13 cellular contexts compared by ENCODE assay signal in the genomic region with DNA sequence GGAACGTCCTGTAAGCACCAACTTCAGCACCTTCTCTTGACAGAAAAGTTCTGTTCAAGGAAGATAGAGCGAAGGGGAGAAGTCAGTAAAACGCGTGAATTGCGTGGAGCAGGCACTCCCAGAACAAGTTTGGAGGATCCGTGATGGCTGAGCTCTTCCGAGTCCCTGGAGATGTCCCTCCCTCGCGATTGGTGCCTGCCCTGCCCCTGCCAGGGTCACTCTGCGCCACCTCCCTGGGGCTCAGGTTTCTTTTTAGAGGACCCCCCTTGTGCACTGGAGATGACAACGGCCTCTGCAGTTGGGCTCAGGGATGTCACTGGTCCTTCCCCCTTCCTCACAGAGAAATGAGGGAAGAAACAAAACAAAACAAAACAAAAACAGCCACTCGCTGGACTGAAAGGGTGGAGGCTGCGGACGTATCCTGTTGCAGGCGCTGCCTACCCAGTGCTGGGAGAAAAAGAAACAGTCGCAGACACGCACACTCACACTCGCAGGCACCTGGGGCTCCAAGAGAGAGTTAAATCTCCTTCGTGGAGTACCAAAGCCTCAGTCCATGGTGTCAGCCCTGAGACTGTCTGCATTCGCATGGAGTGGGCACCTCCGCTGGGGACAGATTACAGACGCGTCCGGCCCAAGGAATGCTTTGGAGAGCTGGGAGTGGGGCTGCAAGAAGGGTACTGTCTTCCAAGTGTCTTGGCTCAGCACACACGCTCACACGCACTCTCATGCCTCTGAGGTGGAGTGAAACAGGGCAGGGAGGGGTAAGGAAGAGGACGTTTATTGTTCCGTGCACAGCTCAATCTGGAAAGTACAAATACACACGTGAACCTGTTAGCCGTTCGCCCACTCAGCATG.
DNase-seq lines count a peak whose midpoint lies in the region; ATAC-seq and TF ChIP-seq lines count a peak whose summit lies in the region.
"Had no signal": no experiment of that assay in that cellular context is flagged by ENCODE, and none has a peak within 500 bp of the region (broad histone marks: within the 10 kb centered on the region; RNA-seq: fewer than 3 reads in every experiment).

No MANE protein-coding gene starts in this region.

- BruUV-seq in Panc1 (replicated peaks; lab: Mats Ljungman, UMichigan) = no TSS peak

- intact Hi-C loops in Panc1 (cut with micrococcal nuclease; ENCODE audit: unreplicated experiment) = no loop called here

- H3K27ac ChIP-seq in Panc1 (ENCODE audit: low read length) = no peak overlapping the region
- no peak overlapping the region for H3K27ac ChIP-seq in rectal smooth muscle tissue (ENCODE audit: low read depth, low read length)

- CTCF ChIA-PET in Panc1 (lab: Charles Lee) = no interaction called here

- no peaks in the 10 kb centered on the region for H3K9me3 ChIP-seq in Panc1 (ENCODE audit: control insufficient read depth, insufficient read depth, low read depth, low read length)

- in situ Hi-C loops in Panc1 (cut with HindIII; ENCODE audit: low pct_unique_long_range_greater_than_20kb, low sequenced_read_pairs) (no loop called here), KBM-7 (cut with MboI; ENCODE audit: low pct_unique_long_range_greater_than_20kb, low sequenced_read_pairs) (no loop called here)

- H3K27me3 ChIP-seq in Panc1 (ENCODE audit: control insufficient read depth, insufficient read depth, low read length) = no peaks in the 10 kb centered on the region
- H3K27me3 ChIP-seq in rectal smooth muscle tissue (ENCODE audit: control insufficient read depth, insufficient read depth, low read length) = no peaks in the 10 kb centered on the region

- POLR2A ChIA-PET in Panc1 (lab: Charles Lee) = no interaction called here

- ATAC-seq in Panc1 (peak; percentile 51; the same call in 1 of the 2 replicates), GM19455 (IDR thresholded peaks at IDR 0.05; ENCODE audit: unreplicated experiment) (no peak)
- ATAC-seq: activated CD8-positive, alpha-beta memory T cell treated with anti-CD3 and anti-CD28 coated beads, Interleukin-2, amount 10 ng/mL, durations not matched to agents 7 days and 5 days; stimulated activated naive B cell treated with anti-CD40 and anti-IgM and Interleukin-4, amounts not matched to agents 10 μg/mL and 1 μg/mL and 100 μg/mL, for 72 hours; T-helper 17 cell had no signal

- DNase-seq in DMS79 treated with DMSO at 0.1 percent for 48 hours (lab: John Stamatoyannopoulos, UW) = peak; percentile 24
- DNase-seq in Panc1 (ENCODE audit: low read depth, low spot score) = no peak
- DNase-seq in fibroblast of pulmonary artery (ENCODE audit: low read depth) = no peak
- DNase-seq in KBM-7 = no peak
- DNase-seq in NCI-H1092 (lab: John Stamatoyannopoulos, UW) = no peak
- no peak for DNase-seq in NCI-H128 (lab: John Stamatoyannopoulos, UW; ENCODE audit: unreplicated experiment)
- DNase-seq: activated CD8-positive, alpha-beta memory T cell treated with anti-CD3 and anti-CD28 coated beads, Interleukin-2, amount 10 ng/mL, durations not matched to agents 7 days and 5 days; CD4-positive, alpha-beta memory T cell; foreskin fibroblast; stimulated activated naive B cell treated with anti-CD40 and anti-IgM and Interleukin-4, amounts not matched to agents 10 μg/mL and 1 μg/mL and 100 μg/mL, for 72 hours; T-helper 17 cell had no signal

- H3K4me1 ChIP-seq in Panc1 (ENCODE audit: control insufficient read depth, insufficient read depth, low read length) (no peaks in the 10 kb centered on the region), rectal smooth muscle tissue (ENCODE audit: control insufficient read depth, insufficient read depth, low read length) (no peaks in the 10 kb centered on the region)

- TF ChIP-seq CTCF in Panc1 (IDR thresholded peaks at IDR 0.05) (no peak), fibroblast of pulmonary artery (IDR thresholded peaks at IDR 0.05; ENCODE audit: low read length, missing control alignments) (no peak)

- H3K4me3 ChIP-seq in Panc1 (ENCODE audit: low read depth in 2 of 2, low read length in 2 of 2) (peak overlapping the region; percentile 29 to 40), fibroblast of pulmonary artery (replicated peaks; ENCODE audit: low read depth, low read length) (peak overlapping the region; percentile 20), rectal smooth muscle tissue (ENCODE audit: low read length) (peak overlapping the region; percentile 42)

- H3K9ac ChIP-seq in rectal smooth muscle tissue (ENCODE audit: low read length) = no peak overlapping the region

- H3K36me3 ChIP-seq in Panc1 (ENCODE audit: control insufficient read depth, insufficient read depth, low read length) (no peaks in the 10 kb centered on the region), rectal smooth muscle tissue (ENCODE audit: control insufficient read depth, insufficient read depth, low read length) (no peaks in the 10 kb centered on the region)
